In genomic region chr1:152941037-152941700, GRCh38 we compare ENCODE assay signal across 20 cellular contexts. TPM values are rescaled to one million over a fixed set of nuclear protein-coding genes. Genes with fewer than 3 reads are reported as not detected.
"Had no signal": no experiment of that assay in that cellular context is flagged by ENCODE, and none has a peak within 500 bp of the region (broad histone marks: within the 10 kb centered on the region; RNA-seq: fewer than 3 reads in every experiment).

No MANE protein-coding gene starts in this region.

- H3K27ac ChIP-seq: colonic mucosa, prostate gland, right lobe of liver had no signal

- H3K36me3 Mint-ChIP-seq: immature natural killer cell; stimulated activated naive B cell treated with anti-CD40 and anti-IgM and Interleukin-4, amounts not matched to agents 10 μg/mL and 1 μg/mL and 100 μg/mL, for 72 hours had no signal

- H3K27me3 ChIP-seq: colonic mucosa, right lobe of liver had no signal

- H3K36me3 ChIP-seq: colonic mucosa, prostate gland, right lobe of liver had no signal

- ATAC-seq: activated CD4-positive, alpha-beta T cell treated with anti-CD3 and anti-CD28 coated beads for 36 hours; activated CD8-positive, alpha-beta T cell treated with anti-CD3 and anti-CD28 coated beads, Interleukin-2, amount 10 ng/mL, durations not matched to agents 7 days and 5 days; left colon; stimulated activated naive B cell treated with anti-CD40 and anti-IgM and Interleukin-4, amounts not matched to agents 10 μg/mL and 1 μg/mL and 100 μg/mL, for 72 hours had no signal

- H3K27ac Mint-ChIP-seq: activated CD4-positive, alpha-beta T cell treated with anti-CD3 and anti-CD28 coated beads for 36 hours; activated CD8-positive, alpha-beta T cell treated with anti-CD3 and anti-CD28 coated beads, Interleukin-2, amount 10 ng/mL, durations not matched to agents 7 days and 5 days; immature natural killer cell; nephron; stimulated activated naive B cell treated with anti-CD40 and anti-IgM and Interleukin-4, amounts not matched to agents 10 μg/mL and 1 μg/mL and 100 μg/mL, for 72 hours had no signal

- H3K4me3 ChIP-seq: colonic mucosa, lung, prostate gland, right lobe of liver had no signal

- H3K9me3 Mint-ChIP-seq: nephron; stimulated activated naive B cell treated with anti-CD40 and anti-IgM and Interleukin-4, amounts not matched to agents 10 μg/mL and 1 μg/mL and 100 μg/mL, for 72 hours had no signal

- H3K9me3 ChIP-seq: colonic mucosa, prostate gland, right lobe of liver had no signal

- H3K4me3 Mint-ChIP-seq: activated CD4-positive, alpha-beta T cell treated with anti-CD3 and anti-CD28 coated beads for 36 hours; activated CD8-positive, alpha-beta T cell treated with anti-CD3 and anti-CD28 coated beads, Interleukin-2, amount 10 ng/mL, durations not matched to agents 7 days and 5 days; immature natural killer cell; nephron; stimulated activated naive B cell treated with anti-CD40 and anti-IgM and Interleukin-4, amounts not matched to agents 10 μg/mL and 1 μg/mL and 100 μg/mL, for 72 hours had no signal

- H3K4me1 ChIP-seq: colonic mucosa, prostate gland had no signal

- H3K4me1 Mint-ChIP-seq: activated CD4-positive, alpha-beta T cell treated with anti-CD3 and anti-CD28 coated beads for 36 hours; immature natural killer cell; nephron; stimulated activated naive B cell treated with anti-CD40 and anti-IgM and Interleukin-4, amounts not matched to agents 10 μg/mL and 1 μg/mL and 100 μg/mL, for 72 hours had no signal

- DNase-seq: activated CD4-positive, alpha-beta T cell treated with anti-CD3 and anti-CD28 coated beads for 36 hours; activated CD8-positive, alpha-beta memory T cell treated with anti-CD3 and anti-CD28 coated beads, Interleukin-2, amount 50 U/mL, for 48 hours; activated CD8-positive, alpha-beta T cell treated with anti-CD3 and anti-CD28 coated beads, Interleukin-2, amount 10 ng/mL, durations not matched to agents 7 days and 5 days; activated naive CD4-positive, alpha-beta T cell; colonic mucosa; immature natural killer cell; left colon; occipital lobe; stimulated activated CD4-positive, alpha-beta T cell treated with anti-CD3 and anti-CD28 coated beads, Interleukin-1b, Interleukin-23, amount 100 ng/mL, for 48 hours; stimulated activated naive B cell treated with anti-CD40 and anti-IgM and Interleukin-4, amounts not matched to agents 10 μg/mL and 1 μg/mL and 100 μg/mL, for 72 hours; T-helper 9 cell had no signal

- FAIRE-seq: astrocyte, endothelial cell of umbilical vein had no signal

RNA-seq across cellular contexts. Expression of gene SPRR5, which starts 5.8 kb away (rescaled TPM):
- total RNA-seq: activated CD4-positive, alpha-beta T cell treated with anti-CD3 and anti-CD28 coated beads for 36 hours; activated CD8-positive, alpha-beta T cell treated with anti-CD3 and anti-CD28 coated beads, Interleukin-2, amount 10 ng/mL, durations not matched to agents 7 days and 5 days; astrocyte; cardiac septum; colonic mucosa; endothelial cell of umbilical vein; left colon; lung; mononuclear cell; occipital lobe; prostate gland; right lobe of liver; subcutaneous adipose tissue had no signal
- polyA plus RNA-seq: endothelial cell of umbilical vein, immature natural killer cell had no signal

RNA-seq across cellular contexts. Expression of gene SPRR4, which starts 29.3 kb away (rescaled TPM):
- total RNA-seq: activated CD4-positive, alpha-beta T cell treated with anti-CD3 and anti-CD28 coated beads for 36 hours; activated CD8-positive, alpha-beta T cell treated with anti-CD3 and anti-CD28 coated beads, Interleukin-2, amount 10 ng/mL, durations not matched to agents 7 days and 5 days; astrocyte; cardiac septum; colonic mucosa; endothelial cell of umbilical vein; left colon; lung; mononuclear cell; occipital lobe; prostate gland; right lobe of liver; subcutaneous adipose tissue had no signal
- polyA plus RNA-seq: endothelial cell of umbilical vein, immature natural killer cell, lung had no signal

RNA-seq across cellular contexts. Expression of gene IVL, which starts 32.8 kb away (rescaled TPM):
- total RNA-seq: activated CD8-positive, alpha-beta T cell treated with anti-CD3 and anti-CD28 coated beads, Interleukin-2, amount 10 ng/mL, durations not matched to agents 7 days and 5 days; cardiac septum; colonic mucosa; endothelial cell of umbilical vein; left colon; mononuclear cell; occipital lobe; right lobe of liver; subcutaneous adipose tissue had no signal
- polyA plus RNA-seq: endothelial cell of umbilical vein, immature natural killer cell had no signal

RNA-seq across cellular contexts. Expression of gene SPRR1A, which starts 42.7 kb away (rescaled TPM):
- total RNA-seq: activated CD4-positive, alpha-beta T cell treated with anti-CD3 and anti-CD28 coated beads for 36 hours; activated CD8-positive, alpha-beta T cell treated with anti-CD3 and anti-CD28 coated beads, Interleukin-2, amount 10 ng/mL, durations not matched to agents 7 days and 5 days; astrocyte; cardiac septum; colonic mucosa; endothelial cell of umbilical vein; left colon; lung; mononuclear cell; occipital lobe; prostate gland; right lobe of liver; subcutaneous adipose tissue had no signal
- polyA plus RNA-seq: endothelial cell of umbilical vein, immature natural killer cell, lung had no signal
